ENCODE assay signal across 11 cellular contexts in genomic region chr3:186235554-186235953, GRCh38.
DNase-seq lines count a peak whose midpoint lies in the region; ATAC-seq and TF ChIP-seq lines count a peak whose summit lies in the region.
"Had no signal": no experiment of that assay in that cellular context is flagged by ENCODE, and none has a peak within 500 bp of the region (broad histone marks: within the 10 kb centered on the region; RNA-seq: fewer than 3 reads in every experiment).

No MANE protein-coding gene starts in this region.

- no peak overlapping the region for H3K27ac Mint-ChIP-seq in T-helper 1 cell treated with Interleukin-12 subunit alpha and Interleukin-12 subunit beta and Interleukin-4 antibody, amounts not matched to agents 30 μg/mL and 1 μg/mL, for 36 hours
- no peak overlapping the region for H3K27ac Mint-ChIP-seq in neural progenitor cell

- H3K79me2 ChIP-seq in neural progenitor cell (ENCODE audit: low read depth): no peaks in the 10 kb centered on the region

- H3K9me3 Mint-ChIP-seq in T-helper 1 cell treated with Interleukin-12 subunit alpha and Interleukin-12 subunit beta and Interleukin-4 antibody, amounts not matched to agents 30 μg/mL and 1 μg/mL, for 36 hours: no peaks in the 10 kb centered on the region
- peaks cover 2% of the 10 kb centered on the region for H3K9me3 Mint-ChIP-seq in neural progenitor cell

- H4K20me1 ChIP-seq in neural progenitor cell (ENCODE audit: low read depth): no peaks in the 10 kb centered on the region

- ATAC-seq in HG02938 (IDR thresholded peaks at IDR 0.05; ENCODE audit: unreplicated experiment) (peak; percentile 74), HG03039 (IDR thresholded peaks at IDR 0.05; ENCODE audit: unreplicated experiment) (no peak)

- H3K4me3 ChIP-seq in neural progenitor cell (no peak overlapping the region), Peyer's patch (no peak overlapping the region)

- peaks cover 15% of the 10 kb centered on the region for H3K4me1 Mint-ChIP-seq in T-helper 1 cell treated with Interleukin-12 subunit alpha and Interleukin-12 subunit beta and Interleukin-4 antibody, amounts not matched to agents 30 μg/mL and 1 μg/mL, for 36 hours (ENCODE audit: low read depth)
- peaks cover 18% of the 10 kb centered on the region for H3K4me1 Mint-ChIP-seq in neural progenitor cell

- H3K4me1 ChIP-seq in neural progenitor cell: no peaks in the 10 kb centered on the region
- H3K4me1 ChIP-seq in Peyer's patch: no peaks in the 10 kb centered on the region

- TF ChIP-seq POLR2A in Peyer's patch (IDR thresholded peaks at IDR 0.05): no peak

- H3K36me3 ChIP-seq in neural progenitor cell (no peaks in the 10 kb centered on the region), Peyer's patch (no peaks in the 10 kb centered on the region)

- H3K4me2 ChIP-seq in neural progenitor cell: no peak overlapping the region

- TF ChIP-seq CTCF in GM10266 (IDR thresholded peaks at IDR 0.05; ENCODE audit: control insufficient read depth, insufficient read depth, low read depth, missing control alignments) (no peak), neural progenitor cell (IDR thresholded peaks at IDR 0.05) (no peak), Peyer's patch (IDR thresholded peaks at IDR 0.05) (no peak)

- H3K27me3 Mint-ChIP-seq in T-helper 1 cell treated with Interleukin-12 subunit alpha and Interleukin-12 subunit beta and Interleukin-4 antibody, amounts not matched to agents 30 μg/mL and 1 μg/mL, for 36 hours (ENCODE audit: low read depth): peaks cover 9% of the 10 kb centered on the region
- no peaks in the 10 kb centered on the region for H3K27me3 Mint-ChIP-seq in neural progenitor cell (ENCODE audit: insufficient read depth, low read depth)

- no peak overlapping the region for H3K9ac ChIP-seq in neural progenitor cell

- no peaks in the 10 kb centered on the region for H3F3A ChIP-seq in neural progenitor cell (ENCODE audit: low read depth)

- no peaks in the 10 kb centered on the region for H3K36me3 Mint-ChIP-seq in T-helper 1 cell treated with Interleukin-12 subunit alpha and Interleukin-12 subunit beta and Interleukin-4 antibody, amounts not matched to agents 30 μg/mL and 1 μg/mL, for 36 hours (ENCODE audit: low read depth)
- no peaks in the 10 kb centered on the region for H3K36me3 Mint-ChIP-seq in neural progenitor cell

- H3K4me3 Mint-ChIP-seq in T-helper 1 cell treated with Interleukin-12 subunit alpha and Interleukin-12 subunit beta and Interleukin-4 antibody, amounts not matched to agents 30 μg/mL and 1 μg/mL, for 36 hours: peak overlapping the region; percentile 39
- H3K4me3 Mint-ChIP-seq in neural progenitor cell: no peak overlapping the region

- H3K9me3 ChIP-seq in neural progenitor cell (ENCODE audit: low read depth) (no peaks in the 10 kb centered on the region), Peyer's patch (no peaks in the 10 kb centered on the region)

- H2AFZ ChIP-seq in neural progenitor cell (replicated peaks): no peak overlapping the region

- peaks cover 8% of the 10 kb centered on the region for H3K27me3 ChIP-seq in neural progenitor cell
- H3K27me3 ChIP-seq in Peyer's patch: no peaks in the 10 kb centered on the region

- DNase-seq in GM10266 (ENCODE audit: extremely low spot score) (peak; percentile 68), GM19240 (ENCODE audit: insufficient read length, low spot score) (peak; percentile 34), neural progenitor cell (ENCODE audit: low spot score) (no peak), Peyer's patch (no peak), NCI-H146 (lab: John Stamatoyannopoulos, UW) (no peak)
- DNase-seq: glutamatergic neuron, NCI-H2171 treated with DMSO at 0.1 percent for 48 hours had no signal

- H3K27ac ChIP-seq in neural progenitor cell: no peak overlapping the region
- H3K27ac ChIP-seq in Peyer's patch: no peak overlapping the region
- H3K27ac ChIP-seq: VCaP had no signal

Comparison
In these comparisons a context has a peak if more than half of its experiments do, and no peak if none do; other contexts are left out.
1. DNase-seq: peak in GM10266 (single experiment) and GM19240 (single experiment); none in neural progenitor cell (single experiment), Peyer's patch (0 of 3) and NCI-H146 (single experiment).